Comparison of ENCODE assay signal across 35 cellular contexts in genomic region chr2:236262238-236262637, GRCh38. TPM values are rescaled to one million over a fixed set of nuclear protein-coding genes. Genes with fewer than 3 reads are reported as not detected.
"Had no signal": no experiment of that assay in that cellular context is flagged by ENCODE, and none has a peak within 500 bp of the region (broad histone marks: within the 10 kb centered on the region; RNA-seq: fewer than 3 reads in every experiment).

No MANE protein-coding gene starts in this region.

- H3K4me1 ChIP-seq: adrenal gland, body of pancreas, breast epithelium, Peyer's patch had no signal

- DNase-seq: activated CD4-positive, alpha-beta T cell treated with anti-CD3 and anti-CD28 coated beads for 1 hour; activated CD4-positive, alpha-beta T cell treated with anti-CD3 and anti-CD28 coated beads, Interleukin-2, amount 10 ng/mL, durations not matched to agents 24 days and 14 days; activated CD4-positive, alpha-beta T cell treated with anti-CD3 and anti-CD28 coated beads, Interleukin-2, amount 50 U/mL, for 4 hours; activated CD4-positive, CD25-positive, alpha-beta regulatory T cell; activated CD8-positive, alpha-beta T cell treated with anti-CD3 and anti-CD28 coated beads for 36 hours; activated gamma-delta T cell treated with Interleukin-2 at 50 U/mL for 16 hours; activated naive CD4-positive, alpha-beta T cell treated with anti-CD3 and anti-CD28 coated beads for 36 hours; activated T-cell treated with anti-CD3 and anti-CD28 coated beads, Interleukin-2, amount 50 U/mL, for 1 hour; adrenal gland; body of pancreas; Kasumi-1; KG1; MG63; NCI-H1092; NCI-H1436 treated with DMSO at 0.1 percent for 48 hours; NCI-H1694 treated with DMSO at 0.1 percent for 48 hours; NCI-H2029; NCI-H2107; NCI-H2171; NCI-H510A; NCI-H526; NCI-H748 treated with DMSO at 0.1 percent for 48 hours; NK-92 treated with Interleukin-12 subunit alpha and Interleukin-12 subunit beta, amount 100 ng/mL, for 24 hours; Peyer's patch; RPMI8226; T1000; WERI-Rb-1 had no signal

- H3K27me3 Mint-ChIP-seq: activated CD4-positive, alpha-beta T cell treated with anti-CD3 and anti-CD28 coated beads, Interleukin-2, amount 10 ng/mL, durations not matched to agents 24 days and 14 days had no signal

- H3K4me1 Mint-ChIP-seq: activated CD4-positive, alpha-beta T cell treated with anti-CD3 and anti-CD28 coated beads, Interleukin-2, amount 10 ng/mL, durations not matched to agents 24 days and 14 days had no signal

- H3K27me3 ChIP-seq: body of pancreas, Peyer's patch had no signal

- H3K9me3 ChIP-seq: adrenal gland, body of pancreas, breast epithelium, Peyer's patch had no signal

- H3K4me3 Mint-ChIP-seq: activated CD4-positive, alpha-beta T cell treated with anti-CD3 and anti-CD28 coated beads, Interleukin-2, amount 10 ng/mL, durations not matched to agents 24 days and 14 days; activated CD8-positive, alpha-beta T cell treated with anti-CD3 and anti-CD28 coated beads for 36 hours; activated naive CD4-positive, alpha-beta T cell treated with anti-CD3 and anti-CD28 coated beads for 36 hours had no signal

- ATAC-seq: activated CD8-positive, alpha-beta T cell treated with anti-CD3 and anti-CD28 coated beads for 36 hours; activated naive CD4-positive, alpha-beta T cell treated with anti-CD3 and anti-CD28 coated beads, Interleukin-2, amount 50 U/mL, for 72 hours; body of pancreas; PC-3 had no signal

- H3K27ac Mint-ChIP-seq: activated CD4-positive, alpha-beta T cell treated with anti-CD3 and anti-CD28 coated beads, Interleukin-2, amount 10 ng/mL, durations not matched to agents 24 days and 14 days; activated CD8-positive, alpha-beta T cell treated with anti-CD3 and anti-CD28 coated beads for 36 hours; activated naive CD4-positive, alpha-beta T cell treated with anti-CD3 and anti-CD28 coated beads for 36 hours; activated naive CD4-positive, alpha-beta T cell treated with anti-CD3 and anti-CD28 coated beads, Interleukin-2, amount 50 U/mL, for 72 hours had no signal

- H3K4me3 ChIP-seq: adrenal gland, body of pancreas, breast epithelium, MG63, Peyer's patch, SK-N-MC had no signal

- H3K27ac ChIP-seq: adrenal gland, body of pancreas, breast epithelium, Peyer's patch, SK-N-MC, WERI-Rb-1 had no signal

- H3K36me3 ChIP-seq: adrenal gland, breast epithelium, MG63, Peyer's patch, WERI-Rb-1 had no signal

RNA-seq across cellular contexts. Expression of gene ASB18, which starts 2.0 kb away (rescaled TPM):
- total RNA-seq: activated CD4-positive, alpha-beta T cell treated with anti-CD3 and anti-CD28 coated beads, Interleukin-2, amount 10 ng/mL, durations not matched to agents 24 days and 14 days; activated CD8-positive, alpha-beta memory T cell treated with anti-CD3 and anti-CD28 coated beads for 36 hours; activated CD8-positive, alpha-beta T cell treated with anti-CD3 and anti-CD28 coated beads for 36 hours; activated naive CD4-positive, alpha-beta T cell treated with anti-CD3 and anti-CD28 coated beads for 36 hours; activated naive CD4-positive, alpha-beta T cell treated with anti-CD3 and anti-CD28 coated beads, Interleukin-2, amount 50 U/mL, for 72 hours; adrenal gland; astrocyte; body of pancreas; breast epithelium; Peyer's patch; T-helper 1 cell treated with Interleukin-12 subunit alpha and Interleukin-12 subunit beta and Interleukin-4 antibody, amounts not matched to agents 30 ng/mL and 1 ng/mL, for 36 hours; T-helper 2 cell treated with Interferon-gamma antibody and Interleukin-4, amounts not matched to agents 100 ng/mL and 5 ng/mL, for 36 hours had no signal
- polyA plus RNA-seq: adrenal gland had no signal
